In the genomic region with DNA sequence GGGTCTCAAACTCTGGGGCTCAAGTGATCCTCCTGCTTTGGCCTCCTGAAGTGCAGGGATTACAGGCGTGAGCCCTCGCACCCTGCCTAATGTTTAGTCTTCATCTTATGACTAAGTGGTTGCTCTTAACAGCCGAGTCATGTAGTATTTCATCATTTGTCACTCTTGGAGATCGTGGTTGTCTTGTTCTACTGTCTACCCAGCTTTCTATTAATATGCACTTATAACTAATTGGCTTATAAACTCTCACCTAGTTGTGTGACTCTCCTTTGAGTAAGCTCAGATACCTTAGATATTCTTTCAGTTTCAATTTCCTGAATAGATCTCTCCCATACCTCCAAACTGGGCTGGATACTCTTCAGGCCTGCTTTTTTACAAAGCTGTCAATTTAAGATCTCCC, we compare ENCODE assay signal across 13 cellular contexts. TPM values are rescaled to one million over a fixed set of nuclear protein-coding genes. Genes with fewer than 3 reads are reported as not detected.
DNase-seq lines count a peak whose midpoint lies in the region; ATAC-seq and TF ChIP-seq lines count a peak whose summit lies in the region.
"Had no signal": no experiment of that assay in that cellular context is flagged by ENCODE, and none has a peak within 500 bp of the region (broad histone marks: within the 10 kb centered on the region; RNA-seq: fewer than 3 reads in every experiment).

No MANE protein-coding gene starts in this region.

- no peaks in the 10 kb centered on the region for H3K9me3 Mint-ChIP-seq in activated T-helper 17 cell treated with anti-CD3 and anti-CD28 coated beads, Interleukin-2, amount 50 U/mL, for 72 hours
- no peaks in the 10 kb centered on the region for H3K9me3 Mint-ChIP-seq in immature natural killer cell

- WGBS in lung, 2 donors: 43 to 53% methylated on average over 4 of the region's 4 CpGs

- DNase-seq in activated CD4-positive, CD25-positive, alpha-beta regulatory T cell (lab: John Stamatoyannopoulos, UW): no peak
- peak; percentile 70 for DNase-seq in HPDE6-E6E7 (ENCODE audit: extremely low spot score)
- no peak for DNase-seq in lung (ENCODE audit: low spot score)
- no peak for DNase-seq in NCI-H187 (lab: John Stamatoyannopoulos, UW)
- no peak for DNase-seq in dorsolateral prefrontal cortex
- no peak for DNase-seq in immature natural killer cell
- DNase-seq: DMS79, lower lobe of right lung, RPMI8226 had no signal

- H3K9me3 ChIP-seq in lung (ENCODE audit: control insufficient read depth in 2 of 2, insufficient read depth in 1 of 2, low read length in 1 of 2): no peaks in the 10 kb centered on the region
- H3K9me3 ChIP-seq: lower lobe of right lung had no signal

- no peak overlapping the region for H3K4me3 Mint-ChIP-seq in activated T-helper 17 cell treated with anti-CD3 and anti-CD28 coated beads, Interleukin-2, amount 50 U/mL, for 72 hours
- no peak overlapping the region for H3K4me3 Mint-ChIP-seq in immature natural killer cell
- H3K4me3 Mint-ChIP-seq: activated naive CD8-positive, alpha-beta T cell; stimulated activated naive CD8-positive, alpha-beta T cell treated with anti-CD3 and anti-CD28 coated beads, Interleukin-15, Interleukin-2, amounts not matched to agents 100 ng/mL and 50 ng/mL, for 24 hours had no signal

- H3K27ac ChIP-seq in lung (ENCODE audit: low read depth in 1 of 2, low read length in 1 of 2): no peak overlapping the region
- H3K27ac ChIP-seq in dorsolateral prefrontal cortex: peak overlapping the region in 8 of 59 donors; percentile 2 to 55 (median 14)
- H3K27ac ChIP-seq: lower lobe of right lung had no signal

- ATAC-seq in activated CD4-positive, CD25-positive, alpha-beta regulatory T cell treated with anti-CD3 and anti-CD28 coated beads, Interleukin-2, amount 50 U/mL, for 24 hours: peak; percentile 98
- ATAC-seq in activated T-helper 17 cell treated with anti-CD3 and anti-CD28 coated beads, Interleukin-2, amount 50 U/mL, for 72 hours (replicated peaks): peak; percentile 50
- ATAC-seq in lung (ENCODE audit: insufficient read depth, low FRiP score): peak; percentile 11

- H3K27ac Mint-ChIP-seq in activated T-helper 17 cell treated with anti-CD3 and anti-CD28 coated beads, Interleukin-2, amount 50 U/mL, for 72 hours: no peak overlapping the region
- H3K27ac Mint-ChIP-seq in immature natural killer cell: no peak overlapping the region
- H3K27ac Mint-ChIP-seq: activated naive CD8-positive, alpha-beta T cell; stimulated activated naive CD8-positive, alpha-beta T cell treated with anti-CD3 and anti-CD28 coated beads, Interleukin-15, Interleukin-2, amounts not matched to agents 100 ng/mL and 50 ng/mL, for 24 hours had no signal

- H3K4me1 Mint-ChIP-seq in activated T-helper 17 cell treated with anti-CD3 and anti-CD28 coated beads, Interleukin-2, amount 50 U/mL, for 72 hours: peaks cover 16% of the 10 kb centered on the region
- peaks cover 2 to 16% of the 10 kb centered on the region in 2 donors for H3K4me1 Mint-ChIP-seq in immature natural killer cell

- H3K4me3 ChIP-seq in lung (no peak overlapping the region), dorsolateral prefrontal cortex (no peak overlapping the region)
- H3K4me3 ChIP-seq: lower lobe of right lung had no signal

- H3K27me3 Mint-ChIP-seq in activated T-helper 17 cell treated with anti-CD3 and anti-CD28 coated beads, Interleukin-2, amount 50 U/mL, for 72 hours: no peaks in the 10 kb centered on the region
- H3K27me3 Mint-ChIP-seq in immature natural killer cell (ENCODE audit: low read depth in 3 of 3): no peaks in the 10 kb centered on the region
- H3K27me3 Mint-ChIP-seq: activated naive CD8-positive, alpha-beta T cell; stimulated activated naive CD8-positive, alpha-beta T cell treated with anti-CD3 and anti-CD28 coated beads, Interleukin-15, Interleukin-2, amounts not matched to agents 100 ng/mL and 50 ng/mL, for 24 hours had no signal

- H3K27me3 ChIP-seq in lung (ENCODE audit: control insufficient read depth, insufficient read depth): no peaks in the 10 kb centered on the region
- H3K27me3 ChIP-seq in dorsolateral prefrontal cortex: no peaks in the 10 kb centered on the region

- intact Hi-C loops in dorsolateral prefrontal cortex (cut with DNase I): no loop called here

- TF ChIP-seq CTCF in lung (IDR thresholded peaks at IDR 0.05; ENCODE audit: control extremely low read depth, extremely low read depth): no peak
- no peak for TF ChIP-seq CTCF in dorsolateral prefrontal cortex (IDR thresholded peaks at IDR 0.05 in 54 of 56, conservative IDR thresholded peaks at IDR 0.05 in 2 of 56; ENCODE audit: low read depth in 1 of 56, partially characterized antibody in 56 of 56)

- peaks cover 0 to 6% of the 10 kb centered on the region in 2 donors for H3K4me1 ChIP-seq in lung (ENCODE audit: control insufficient read depth in 2 of 2, insufficient read depth in 2 of 2, low read length in 2 of 2)

- H3K36me3 ChIP-seq in lung (ENCODE audit: control insufficient read depth in 2 of 2, insufficient read depth in 2 of 2, low read length in 2 of 2): no peaks in the 10 kb centered on the region
- H3K36me3 ChIP-seq: lower lobe of right lung had no signal

- no peaks in the 10 kb centered on the region for H3K36me3 Mint-ChIP-seq in activated T-helper 17 cell treated with anti-CD3 and anti-CD28 coated beads, Interleukin-2, amount 50 U/mL, for 72 hours (ENCODE audit: low read depth)
- no peaks in the 10 kb centered on the region for H3K36me3 Mint-ChIP-seq in immature natural killer cell

RNA-seq across cellular contexts. Expression of a gene that starts 19.9 kb away (rescaled TPM):
- 1 to 10 TPM; 4.4 to 5.0 TPM for total RNA-seq in activated T-helper 17 cell treated with anti-CD3 and anti-CD28 coated beads, Interleukin-2, amount 50 U/mL, for 72 hours
- total RNA-seq in lung (10 to 100 TPM; 49.0 to 61.7 TPM), dorsolateral prefrontal cortex (100 to 1,000 TPM in 103 of 120 experiments, 10 to 100 TPM in 17; 60.7 to 602 (median 176) TPM)
- polyA plus RNA-seq in lung (10 to 100 TPM; 13.0 to 18.6 TPM), immature natural killer cell (10 to 100 TPM; 13.1 to 30.9 (median 25.0) TPM)

Comparison
In these comparisons a context has a peak if more than half of its experiments do, and no peak if none do; other contexts are left out.
1. ATAC-seq: peak in every context shown above with its lines; median percentile 98 in activated CD4-positive, CD25-positive, alpha-beta regulatory T cell treated with anti-CD3 and anti-CD28 coated beads, Interleukin-2, amount 50 U/mL, for 24 hours; 50 in activated T-helper 17 cell treated with anti-CD3 and anti-CD28 coated beads, Interleukin-2, amount 50 U/mL, for 72 hours; 11 in lung.
2. RNA of a gene that starts 19.9 kb away (total RNA-seq): 60.7 to 602 TPM in dorsolateral prefrontal cortex and 49.0 to 61.7 TPM in lung; 4.4 to 5.0 TPM in activated T-helper 17 cell treated with anti-CD3 and anti-CD28 coated beads, Interleukin-2, amount 50 U/mL, for 72 hours; every median in the first group is over 4 times any median in the second.